20 cellular contexts compared by ENCODE assay signal in the genomic region with DNA sequence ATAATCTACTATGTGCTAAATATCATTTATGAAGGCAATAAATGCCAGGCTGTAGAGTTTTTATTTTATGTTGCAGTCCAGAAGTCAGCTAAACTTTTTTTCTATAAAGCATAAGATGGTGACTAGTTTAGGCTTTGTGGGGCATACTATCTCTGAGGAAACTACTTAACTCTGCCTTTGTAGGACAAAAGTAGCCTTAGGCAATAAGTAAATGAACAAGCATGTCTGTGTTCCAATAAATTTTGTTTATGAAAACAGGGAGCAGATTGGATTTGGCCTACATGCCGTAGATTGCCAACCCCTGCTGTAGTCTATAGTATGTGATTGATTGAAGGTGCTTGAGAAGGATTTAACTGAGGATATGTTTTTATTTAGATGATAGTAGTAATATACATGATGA.
"Had no signal": no experiment of that assay in that cellular context is flagged by ENCODE, and none has a peak within 500 bp of the region (broad histone marks: within the 10 kb centered on the region; RNA-seq: fewer than 3 reads in every experiment).

No MANE protein-coding gene starts in this region.

- H3K4me3 Mint-ChIP-seq: dendritic cell treated with granulocyte-macrophage colony-stimulating factor and Interleukin-4, amounts not matched to agents 40 ng/mL and 50 ng/mL, for 4 days; naive thymus-derived CD4-positive, alpha-beta T cell; nephron progenitor cell; stimulated activated memory B cell treated with anti-CD40 and anti-IgM and Interleukin-4, amounts not matched to agents 10 μg/mL and 1 μg/mL and 100 μg/mL, for 72 hours; stimulated activated naive CD8-positive, alpha-beta T cell treated with anti-CD3 and anti-CD28 coated beads, Interleukin-15, amount 100 ng/mL, for 72 hours had no signal

- H3K9me3 Mint-ChIP-seq: nephron progenitor cell; stimulated activated naive CD8-positive, alpha-beta T cell treated with anti-CD3 and anti-CD28 coated beads, Interleukin-15, amount 100 ng/mL, for 72 hours had no signal

- H3K36me3 Mint-ChIP-seq: naive thymus-derived CD4-positive, alpha-beta T cell; stimulated activated memory B cell treated with anti-CD40 and anti-IgM and Interleukin-4, amounts not matched to agents 10 μg/mL and 1 μg/mL and 100 μg/mL, for 72 hours had no signal

- H3K27ac Mint-ChIP-seq: dendritic cell treated with granulocyte-macrophage colony-stimulating factor and Interleukin-4, amounts not matched to agents 40 ng/mL and 50 ng/mL, for 4 days; naive thymus-derived CD4-positive, alpha-beta T cell; nephron progenitor cell; stimulated activated memory B cell treated with anti-CD40 and anti-IgM and Interleukin-4, amounts not matched to agents 10 μg/mL and 1 μg/mL and 100 μg/mL, for 72 hours; stimulated activated naive CD8-positive, alpha-beta T cell treated with anti-CD3 and anti-CD28 coated beads, Interleukin-15, amount 100 ng/mL, for 72 hours had no signal

- H3K27me3 Mint-ChIP-seq: dendritic cell treated with granulocyte-macrophage colony-stimulating factor and Interleukin-4, amounts not matched to agents 40 ng/mL and 50 ng/mL, for 4 days; naive thymus-derived CD4-positive, alpha-beta T cell; stimulated activated memory B cell treated with anti-CD40 and anti-IgM and Interleukin-4, amounts not matched to agents 10 μg/mL and 1 μg/mL and 100 μg/mL, for 72 hours; stimulated activated naive CD8-positive, alpha-beta T cell treated with anti-CD3 and anti-CD28 coated beads, Interleukin-15, amount 100 ng/mL, for 72 hours had no signal

- H2AFZ ChIP-seq: parathyroid adenoma had no signal

- H3K79me2 ChIP-seq: parathyroid adenoma had no signal

- H3K36me3 ChIP-seq: esophagus squamous epithelium, heart left ventricle, spleen, tibial nerve, upper lobe of right lung, vagina had no signal

- H3K27me3 ChIP-seq: esophagus squamous epithelium, heart left ventricle, spleen, testis, tibial nerve, upper lobe of right lung, vagina had no signal

- H3K4me1 ChIP-seq: esophagus squamous epithelium, heart left ventricle, parathyroid adenoma, psoas muscle, spleen, testis, tibial nerve, upper lobe of right lung, vagina had no signal

- ATAC-seq: heart left ventricle; naive thymus-derived CD4-positive, alpha-beta T cell; psoas muscle; sciatic nerve; stimulated activated memory B cell treated with anti-CD40 and anti-IgM and Interleukin-4, amounts not matched to agents 10 μg/mL and 1 μg/mL and 100 μg/mL, for 72 hours; stimulated activated naive CD8-positive, alpha-beta T cell treated with anti-CD3 and anti-CD28 coated beads, Interleukin-15, amount 100 ng/mL, for 72 hours; upper lobe of right lung had no signal

- H3K4me1 Mint-ChIP-seq: naive thymus-derived CD4-positive, alpha-beta T cell; nephron progenitor cell; stimulated activated memory B cell treated with anti-CD40 and anti-IgM and Interleukin-4, amounts not matched to agents 10 μg/mL and 1 μg/mL and 100 μg/mL, for 72 hours; stimulated activated naive CD8-positive, alpha-beta T cell treated with anti-CD3 and anti-CD28 coated beads, Interleukin-15, amount 100 ng/mL, for 72 hours had no signal

- H3K27ac ChIP-seq: esophagus squamous epithelium, heart left ventricle, parathyroid adenoma, psoas muscle, spleen, testis, tibial nerve, upper lobe of right lung, vagina had no signal

- H3K4me3 ChIP-seq: esophagus squamous epithelium, heart left ventricle, psoas muscle, spleen, testis, tibial nerve, upper lobe of right lung, vagina had no signal

- DNase-seq: esophagus squamous epithelium; heart left ventricle; hippocampal formation; kidney glomerular epithelial cell; naive thymus-derived CD4-positive, alpha-beta T cell; nephron progenitor cell; psoas muscle; spleen; stimulated activated CD4-positive, alpha-beta T cell treated with anti-CD3 and anti-CD28 coated beads, Interleukin-15, amount 100 ng/mL, for 24 hours; stimulated activated CD4-positive, alpha-beta T cell treated with anti-CD3 and anti-CD28 coated beads, Interleukin-1b, Interleukin-23, amount 100 ng/mL, for 48 hours; stimulated activated CD4-positive, alpha-beta T cell treated with anti-CD3 and anti-CD28 coated beads, Interleukin-4, amount 100 ng/mL, for 24 hours; stimulated activated naive CD8-positive, alpha-beta T cell treated with anti-CD3 and anti-CD28 coated beads, Interleukin-15, amount 100 ng/mL, for 72 hours; testis; upper lobe of right lung had no signal
